ENCODE assay signal across 39 cellular contexts in the genomic region with DNA sequence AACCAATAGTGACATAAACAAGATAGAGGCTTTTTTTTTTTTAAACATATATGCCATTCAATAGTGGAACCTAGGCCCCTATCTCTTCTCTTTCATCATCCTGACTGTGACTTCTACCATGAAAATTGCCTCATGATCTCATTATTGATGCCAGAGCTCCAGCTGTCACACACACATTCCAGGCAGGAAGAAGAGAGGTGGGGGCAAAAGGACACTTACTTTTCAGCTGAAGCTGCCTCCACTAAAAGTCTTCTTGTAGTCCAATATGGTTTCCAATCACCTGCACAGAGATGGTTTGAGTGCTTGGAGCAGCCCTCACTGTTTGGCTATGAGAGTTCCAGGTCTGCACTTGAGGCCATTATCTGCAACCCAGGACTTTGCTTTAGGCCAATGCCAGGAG. TPM values are rescaled to one million over a fixed set of nuclear protein-coding genes. Genes with fewer than 3 reads are reported as not detected.
"Had no signal": no experiment of that assay in that cellular context is flagged by ENCODE, and none has a peak within 500 bp of the region (broad histone marks: within the 10 kb centered on the region; RNA-seq: fewer than 3 reads in every experiment).

No MANE protein-coding gene starts in this region.

- H3K9me3 Mint-ChIP-seq: activated naive CD4-positive, alpha-beta T cell treated with anti-CD3 and anti-CD28 coated beads for 36 hours; activated naive CD4-positive, alpha-beta T cell treated with anti-CD3 and anti-CD28 coated beads, Interleukin-2, amount 10 ng/mL, durations not matched to agents 7 days and 5 days; activated naive CD4-positive, alpha-beta T cell treated with anti-CD3 and anti-CD28 coated beads, Interleukin-2, amount 50 U/mL, for 24 hours; activated naive CD4-positive, alpha-beta T cell treated with anti-CD3 and anti-CD28 coated beads, Interleukin-2, amount 50 U/mL, for 72 hours; activated naive CD8-positive, alpha-beta T cell treated with anti-CD3 and anti-CD28 coated beads for 36 hours; activated naive CD8-positive, alpha-beta T cell treated with anti-CD3 and anti-CD28 coated beads, Interleukin-2, amount 10 ng/mL, durations not matched to agents 7 days and 5 days; activated naive CD8-positive, alpha-beta T cell treated with anti-CD3 and anti-CD28 coated beads, Interleukin-2, amount 50 U/mL, for 24 hours; activated T-cell treated with anti-CD3 and anti-CD28 coated beads, Interleukin-2, amount 50 U/mL, for 72 hours; activated T-helper 1 cell treated with anti-CD3 and anti-CD28 coated beads, Interleukin-12 subunit alpha, Interleukin-12 subunit beta, Interleukin-2, Interleukin-4 antibody, amounts not matched to agents 30 ng/mL and 10 ng/mL and 1 ng/mL, durations not matched to agents 14 hours and 24 hours and 36 hours; activated T-helper 17 cell treated with anti-CD3 and anti-CD28 coated beads, Interleukin-2, amount 50 U/mL, for 72 hours; activated T-helper 2 cell treated with anti-CD3 and anti-CD28 coated beads, Interferon-gamma antibody, Interleukin-2, Interleukin-4, amounts not matched to agents 10 μg/mL and 5 μg/mL and 100 μg/mL, durations not matched to agents 14 hours and 24 hours and 36 hours; central memory CD8-positive, alpha-beta T cell had no signal

- ATAC-seq: activated naive CD4-positive, alpha-beta T cell treated with anti-CD3 and anti-CD28 coated beads, Interleukin-2, amount 50 U/mL, for 72 hours; activated naive CD8-positive, alpha-beta T cell treated with anti-CD3 and anti-CD28 coated beads, Interleukin-2, amount 50 U/mL, for 24 hours; activated T-cell treated with anti-CD3 and anti-CD28 coated beads, Interleukin-2, amount 50 U/mL, for 72 hours; activated T-helper 17 cell treated with anti-CD3 and anti-CD28 coated beads, Interleukin-2, amount 50 U/mL, for 72 hours; body of pancreas had no signal

- H3K4me1 Mint-ChIP-seq: central memory CD8-positive, alpha-beta T cell had no signal

- H3K4me1 ChIP-seq: adrenal gland, ascending aorta, body of pancreas, breast epithelium had no signal

- H3K27ac Mint-ChIP-seq: activated naive CD4-positive, alpha-beta T cell treated with anti-CD3 and anti-CD28 coated beads for 36 hours; activated naive CD4-positive, alpha-beta T cell treated with anti-CD3 and anti-CD28 coated beads, Interleukin-2, amount 10 ng/mL, durations not matched to agents 7 days and 5 days; activated naive CD4-positive, alpha-beta T cell treated with anti-CD3 and anti-CD28 coated beads, Interleukin-2, amount 50 U/mL, for 24 hours; activated naive CD4-positive, alpha-beta T cell treated with anti-CD3 and anti-CD28 coated beads, Interleukin-2, amount 50 U/mL, for 72 hours; activated naive CD8-positive, alpha-beta T cell; activated naive CD8-positive, alpha-beta T cell treated with anti-CD3 and anti-CD28 coated beads for 36 hours; activated naive CD8-positive, alpha-beta T cell treated with anti-CD3 and anti-CD28 coated beads, Interleukin-2, amount 10 ng/mL, durations not matched to agents 7 days and 5 days; activated naive CD8-positive, alpha-beta T cell treated with anti-CD3 and anti-CD28 coated beads, Interleukin-2, amount 50 U/mL, for 24 hours; activated T-cell treated with anti-CD3 and anti-CD28 coated beads, Interleukin-2, amount 50 U/mL, for 72 hours; activated T-helper 1 cell treated with anti-CD3 and anti-CD28 coated beads, Interleukin-12 subunit alpha, Interleukin-12 subunit beta, Interleukin-2, Interleukin-4 antibody, amounts not matched to agents 30 ng/mL and 10 ng/mL and 1 ng/mL, durations not matched to agents 14 hours and 24 hours and 36 hours; activated T-helper 17 cell treated with anti-CD3 and anti-CD28 coated beads, Interleukin-2, amount 50 U/mL, for 72 hours; activated T-helper 2 cell treated with anti-CD3 and anti-CD28 coated beads, Interferon-gamma antibody, Interleukin-2, Interleukin-4, amounts not matched to agents 10 μg/mL and 5 μg/mL and 100 μg/mL, durations not matched to agents 14 hours and 24 hours and 36 hours; brain had no signal

- DNase-seq: activated effector memory CD4-positive, alpha-beta T cell treated with anti-CD3 and anti-CD28 coated beads, Interleukin-2, amount 50 U/mL, for 16 hours; activated effector memory CD4-positive, alpha-beta T cell treated with Interleukin-2 at 50 U/mL for 16 hours; activated gamma-delta T cell; activated gamma-delta T cell treated with Interleukin-2 at 50 U/mL for 16 hours; activated naive CD4-positive, alpha-beta T cell; activated naive CD4-positive, alpha-beta T cell treated with anti-CD3 and anti-CD28 coated beads for 36 hours; activated naive CD4-positive, alpha-beta T cell treated with anti-CD3 and anti-CD28 coated beads, Interleukin-2, amount 10 ng/mL, durations not matched to agents 7 days and 5 days; activated naive CD4-positive, alpha-beta T cell treated with anti-CD3 and anti-CD28 coated beads, Interleukin-2, amount 50 U/mL, for 16 hours; activated naive CD4-positive, alpha-beta T cell treated with Interleukin-2 at 50 U/mL for 16 hours; activated naive CD8-positive, alpha-beta T cell treated with anti-CD3 and anti-CD28 coated beads for 36 hours; activated naive CD8-positive, alpha-beta T cell treated with anti-CD3 and anti-CD28 coated beads, Interleukin-2, amount 10 ng/mL, durations not matched to agents 7 days and 5 days; activated naive CD8-positive, alpha-beta T cell treated with anti-CD3 and anti-CD28 coated beads, Interleukin-2, amount 50 U/mL, for 24 hours; activated T-cell treated with anti-CD3 and anti-CD28 coated beads, Interleukin-2, amount 50 U/mL, for 48 hours; activated T-cell treated with anti-CD3 and anti-CD28 coated beads, Interleukin-2, amount 50 U/mL, for 72 hours; adrenal gland; amniotic stem cell; amygdala; anterior cingulate cortex; aorta; body of pancreas; brain microvascular endothelial cell; caudate nucleus; central memory CD4-positive, alpha-beta T cell; cerebellar nuclear complex; colonic mucosa had no signal

- H3K36me3 ChIP-seq: adrenal gland, ascending aorta, brain microvascular endothelial cell, breast epithelium, cardiac muscle cell, colonic mucosa had no signal

- H3K27me3 Mint-ChIP-seq: activated naive CD4-positive, alpha-beta T cell treated with anti-CD3 and anti-CD28 coated beads, Interleukin-2, amount 50 U/mL, for 24 hours had no signal

- H3K4me3 Mint-ChIP-seq: activated naive CD4-positive, alpha-beta T cell treated with anti-CD3 and anti-CD28 coated beads for 36 hours; activated naive CD4-positive, alpha-beta T cell treated with anti-CD3 and anti-CD28 coated beads, Interleukin-2, amount 10 ng/mL, durations not matched to agents 7 days and 5 days; activated naive CD4-positive, alpha-beta T cell treated with anti-CD3 and anti-CD28 coated beads, Interleukin-2, amount 50 U/mL, for 24 hours; activated naive CD8-positive, alpha-beta T cell; activated naive CD8-positive, alpha-beta T cell treated with anti-CD3 and anti-CD28 coated beads for 36 hours; activated naive CD8-positive, alpha-beta T cell treated with anti-CD3 and anti-CD28 coated beads, Interleukin-2, amount 10 ng/mL, durations not matched to agents 7 days and 5 days; activated naive CD8-positive, alpha-beta T cell treated with anti-CD3 and anti-CD28 coated beads, Interleukin-2, amount 50 U/mL, for 24 hours; activated T-cell treated with anti-CD3 and anti-CD28 coated beads, Interleukin-2, amount 50 U/mL, for 72 hours; activated T-helper 1 cell treated with anti-CD3 and anti-CD28 coated beads, Interleukin-12 subunit alpha, Interleukin-12 subunit beta, Interleukin-2, Interleukin-4 antibody, amounts not matched to agents 30 ng/mL and 10 ng/mL and 1 ng/mL, durations not matched to agents 14 hours and 24 hours and 36 hours; activated T-helper 17 cell treated with anti-CD3 and anti-CD28 coated beads, Interleukin-2, amount 50 U/mL, for 72 hours; brain; central memory CD8-positive, alpha-beta T cell had no signal

- H3K9me3 ChIP-seq: adrenal gland, ascending aorta, body of pancreas, breast epithelium, colonic mucosa had no signal

- H3K27ac ChIP-seq: adrenal gland, ascending aorta, body of pancreas, brain microvascular endothelial cell, breast epithelium, cardiac muscle cell, colonic mucosa had no signal

- H3K27me3 ChIP-seq: adrenal gland, ascending aorta, body of pancreas, brain microvascular endothelial cell, breast epithelium, cardiac muscle cell, colonic mucosa had no signal

- H3K4me3 ChIP-seq: adrenal gland, ascending aorta, body of pancreas, breast epithelium, cardiac muscle cell, colonic mucosa had no signal

- H3K36me3 Mint-ChIP-seq: activated naive CD4-positive, alpha-beta T cell treated with anti-CD3 and anti-CD28 coated beads, Interleukin-2, amount 10 ng/mL, durations not matched to agents 7 days and 5 days; activated naive CD4-positive, alpha-beta T cell treated with anti-CD3 and anti-CD28 coated beads, Interleukin-2, amount 50 U/mL, for 24 hours; activated naive CD4-positive, alpha-beta T cell treated with anti-CD3 and anti-CD28 coated beads, Interleukin-2, amount 50 U/mL, for 72 hours; activated naive CD8-positive, alpha-beta T cell; activated naive CD8-positive, alpha-beta T cell treated with anti-CD3 and anti-CD28 coated beads for 36 hours; brain had no signal

- FAIRE-seq: astrocyte, bronchial epithelial cell, colon had no signal

RNA-seq across cellular contexts. Expression of a gene that starts 45.0 kb away (rescaled TPM):
- total RNA-seq: activated naive CD4-positive, alpha-beta T cell treated with anti-CD3 and anti-CD28 coated beads for 36 hours; activated naive CD4-positive, alpha-beta T cell treated with anti-CD3 and anti-CD28 coated beads, Interleukin-2, amount 50 U/mL, for 72 hours; activated naive CD8-positive, alpha-beta T cell treated with anti-CD3 and anti-CD28 coated beads for 36 hours; activated T-helper 1 cell treated with anti-CD3 and anti-CD28 coated beads, Interleukin-12 subunit alpha, Interleukin-12 subunit beta, Interleukin-2, Interleukin-4 antibody, amounts not matched to agents 30 ng/mL and 10 ng/mL and 1 ng/mL, durations not matched to agents 14 hours and 24 hours and 36 hours; activated T-helper 2 cell treated with anti-CD3 and anti-CD28 coated beads, Interferon-gamma antibody, Interleukin-2, Interleukin-4, amounts not matched to agents 10 μg/mL and 5 μg/mL and 100 μg/mL, durations not matched to agents 14 hours and 24 hours and 36 hours; bronchial epithelial cell had no signal
